1 cellular context compared by ENCODE assay signal in genomic region chr19:18292810-18293641, GRCh38.
TF ChIP-seq lines count a peak whose summit lies in the region.

No MANE protein-coding gene starts in this region.

TF ChIP-seq in HepG2, 621 proteins besides CTCF, POLR2A, EP300 and RAD21 (continued from another document and continues in another):
- TF ChIP-seq ZFP36 (IDR thresholded peaks at IDR 0.05; ENCODE audit: borderline replicate concordance, low read depth, low read length, partially characterized antibody) (peak; percentile 96), ZNF574 (CRISPR knock-in tag; IDR thresholded peaks at IDR 0.05) (0 out of 2 replicates have a peak, but pooled peaks have one; percentile 22), HOXD1 (CRISPR knock-in tag; IDR thresholded peaks at IDR 0.05) (no peak), MEF2D (CRISPR knock-in tag; IDR thresholded peaks at IDR 0.05) (peak; percentile 60; the same call in 1 of the 2 replicates), ZMYM4 (CRISPR knock-in tag; IDR thresholded peaks at IDR 0.05) (peak; percentile 16; the same call in 1 of the 2 replicates), HMGXB4 (CRISPR knock-in tag; IDR thresholded peaks at IDR 0.05; ENCODE audit: borderline replicate concordance in 1 of 2, low read depth in 1 of 2) (peak in 1 of 2 experiments; percentile 27; a peak in 1 of 4 replicates), HMG20A (CRISPR knock-in tag; IDR thresholded peaks at IDR 0.05; ENCODE audit: borderline replicate concordance) (no peak), FLYWCH1 (CRISPR knock-in tag; IDR thresholded peaks at IDR 0.05) (no peak), DRAP1 (CRISPR knock-in tag; IDR thresholded peaks at IDR 0.05) (peak; percentile 49; the same call in 1 of the 2 replicates), TFE3 (CRISPR knock-in tag; IDR thresholded peaks at IDR 0.05) (0 out of 2 replicates have a peak, but pooled peaks have one; percentile 23), ZNF281 (CRISPR knock-in tag; IDR thresholded peaks at IDR 0.05; ENCODE audit: borderline replicate concordance) (peak; percentile 72), ZNF256 (CRISPR knock-in tag; conservative IDR thresholded peaks at IDR 0.05) (no peak), IKZF1 (IDR thresholded peaks at IDR 0.05) (no peak), NR2C2 (CRISPR knock-in tag; IDR thresholded peaks at IDR 0.05; ENCODE audit: borderline replicate concordance) (0 out of 2 replicates have a peak, but pooled peaks have one; percentile 11), TBX3 (IDR thresholded peaks at IDR 0.05; ENCODE audit: borderline replicate concordance) (no peak), ZNF597 (CRISPR knock-in tag; IDR thresholded peaks at IDR 0.05) (no peak), ZSCAN12 (CRISPR knock-in tag; IDR thresholded peaks at IDR 0.05) (no peak), GATAD1 (CRISPR knock-in tag; IDR thresholded peaks at IDR 0.05) (no peak), MAZ (IDR thresholded peaks at IDR 0.05; ENCODE audit: borderline replicate concordance, low read depth, low read length) (no peak), MAZ (CRISPR knock-in tag; IDR thresholded peaks at IDR 0.05; ENCODE audit: low read depth) (peak; percentile 65), GMEB1 (CRISPR knock-in tag; IDR thresholded peaks at IDR 0.05; ENCODE audit: borderline replicate concordance) (no peak), ZSCAN29 (CRISPR knock-in tag; conservative IDR thresholded peaks at IDR 0.05) (peak; percentile 46; the same call in 1 of the 2 replicates), MTA3 (CRISPR knock-in tag; IDR thresholded peaks at IDR 0.05) (no peak), KLF12 (CRISPR knock-in tag; IDR thresholded peaks at IDR 0.05; ENCODE audit: borderline replicate concordance) (0 out of 2 replicates have a peak, but pooled peaks have one; percentile 5), ZNF788 (CRISPR knock-in tag; IDR thresholded peaks at IDR 0.05; ENCODE audit: borderline replicate concordance) (peak; percentile 50; the same call in 1 of the 2 replicates), ZNF20 (CRISPR knock-in tag; IDR thresholded peaks at IDR 0.05) (no peak), USF2 (IDR thresholded peaks at IDR 0.05; ENCODE audit: low read depth, low read length) (no peak), USF2 (CRISPR knock-in tag; IDR thresholded peaks at IDR 0.05; ENCODE audit: borderline replicate concordance) (no peak), KLF11 (CRISPR knock-in tag; IDR thresholded peaks at IDR 0.05) (no peak), ZMYM3 (CRISPR knock-in tag; IDR thresholded peaks at IDR 0.05) (peak; percentile 81; the same call in 1 of the 2 replicates), SUZ12 (IDR thresholded peaks at IDR 0.05; ENCODE audit: low read depth, low read length) (no peak), ZNF770 (CRISPR knock-in tag; IDR thresholded peaks at IDR 0.05) (no peak; the same call in 1 of the 2 replicates), TBX2 (CRISPR knock-in tag; IDR thresholded peaks at IDR 0.05; ENCODE audit: borderline replicate concordance) (0 out of 2 replicates have a peak, but pooled peaks have one; percentile 13), FOSL2 (CRISPR knock-in tag; IDR thresholded peaks at IDR 0.05) (0 out of 2 replicates have a peak, but pooled peaks have one; percentile 15), MAX (IDR thresholded peaks at IDR 0.05) (peak; percentile 9; the same call in 1 of the 2 replicates), SRY (CRISPR knock-in tag; IDR thresholded peaks at IDR 0.05) (no peak), MZF1 (CRISPR knock-in tag; IDR thresholded peaks at IDR 0.05; ENCODE audit: borderline replicate concordance) (no peak), TARDBP (CRISPR knock-in tag; IDR thresholded peaks at IDR 0.05) (0 out of 2 replicates have a peak, but pooled peaks have one; percentile 34), ZNF629 (CRISPR knock-in tag; conservative IDR thresholded peaks at IDR 0.05) (peak; percentile 93), CCAR2 (optimal IDR thresholded peaks at IDR 0.05; ENCODE audit: low read depth, low read length) (no peak), RXRA (CRISPR knock-in tag; IDR thresholded peaks at IDR 0.05) (peak; percentile 12; the same call in 1 of the 2 replicates), ZBTB1 (CRISPR knock-in tag; IDR thresholded peaks at IDR 0.05; ENCODE audit: borderline replicate concordance) (no peak), TAF15 (IDR thresholded peaks at IDR 0.05; ENCODE audit: low read depth, low read length, poor library complexity, severe bottlenecking) (no peak)
